ENCODE assay signal across 9 cellular contexts in the genomic region with DNA sequence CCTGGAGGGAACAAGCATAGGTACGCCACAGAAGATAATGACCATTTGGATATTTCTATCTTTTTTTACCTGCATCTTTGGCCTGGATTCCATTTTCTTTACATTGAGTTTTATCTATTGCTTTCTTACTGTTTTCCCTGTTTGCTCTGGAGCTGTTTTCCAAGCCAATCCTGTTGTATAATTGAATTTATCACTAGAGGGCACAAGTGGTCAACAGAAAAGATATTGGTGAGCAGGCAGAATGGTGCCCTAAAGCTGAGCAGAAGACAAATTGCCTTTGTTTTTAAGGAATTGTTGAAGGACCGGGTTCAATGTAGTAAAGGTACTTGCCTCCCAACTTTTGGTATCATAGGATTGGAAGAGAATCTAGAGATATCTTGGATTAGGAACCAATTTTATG.
DNase-seq lines count a peak whose midpoint lies in the region; ATAC-seq and TF ChIP-seq lines count a peak whose summit lies in the region.
"Had no signal": no experiment of that assay in that cellular context is flagged by ENCODE, and none has a peak within 500 bp of the region (broad histone marks: within the 10 kb centered on the region; RNA-seq: fewer than 3 reads in every experiment).

No MANE protein-coding gene starts in this region.

- no peak overlapping the region for H3K27ac ChIP-seq in foreskin keratinocyte

- H3K27me3 Mint-ChIP-seq in naive thymus-derived CD8-positive, alpha-beta T cell = no peaks in the 10 kb centered on the region
- H3K27me3 Mint-ChIP-seq: stimulated activated naive B cell treated with anti-CD40 and anti-IgM and Interleukin-4, amounts not matched to agents 10 μg/mL and 1 μg/mL and 100 μg/mL, for 72 hours had no signal

- TF ChIP-seq CTCF in foreskin keratinocyte (conservative IDR thresholded peaks at IDR 0.05) = peak; percentile 81

- peak overlapping the region in 1 of 10 donors; percentile 45 for H3K27ac Mint-ChIP-seq in naive thymus-derived CD8-positive, alpha-beta T cell
- H3K27ac Mint-ChIP-seq: stimulated activated naive B cell treated with anti-CD40 and anti-IgM and Interleukin-4, amounts not matched to agents 10 μg/mL and 1 μg/mL and 100 μg/mL, for 72 hours had no signal

- H3K4me1 ChIP-seq in foreskin keratinocyte = peaks cover 11% of the 10 kb centered on the region

- H3K9me3 Mint-ChIP-seq in naive thymus-derived CD8-positive, alpha-beta T cell = no peaks in the 10 kb centered on the region
- H3K9me3 Mint-ChIP-seq: stimulated activated naive B cell treated with anti-CD40 and anti-IgM and Interleukin-4, amounts not matched to agents 10 μg/mL and 1 μg/mL and 100 μg/mL, for 72 hours had no signal

- DNase-seq in AML-193 (lab: John Stamatoyannopoulos, UW) (peak; percentile 22 to 33), H4 (ENCODE audit: low spot score) (peak; percentile 34), RPMI7951 (ENCODE audit: low read depth) (peak; percentile 35), foreskin keratinocyte (peak in 1 of 2 donors; percentile 18), superior temporal gyrus (ENCODE audit: extremely low spot score) (peak; percentile 76), GF-D8 (lab: John Stamatoyannopoulos, UW) (no peak)
- DNase-seq in naive thymus-derived CD8-positive, alpha-beta T cell = no peak
- DNase-seq: stimulated activated naive B cell treated with anti-CD40 and anti-IgM and Interleukin-4, amounts not matched to agents 10 μg/mL and 1 μg/mL and 100 μg/mL, for 72 hours had no signal

- H3K27me3 ChIP-seq in foreskin keratinocyte = no peaks in the 10 kb centered on the region

- no peak overlapping the region for H3K4me3 Mint-ChIP-seq in naive thymus-derived CD8-positive, alpha-beta T cell
- H3K4me3 Mint-ChIP-seq: stimulated activated naive B cell treated with anti-CD40 and anti-IgM and Interleukin-4, amounts not matched to agents 10 μg/mL and 1 μg/mL and 100 μg/mL, for 72 hours had no signal

- ATAC-seq in foreskin keratinocyte = peak; percentile 23
- ATAC-seq in GM19328 (IDR thresholded peaks at IDR 0.05; ENCODE audit: unreplicated experiment) = no peak
- no peak for ATAC-seq in naive thymus-derived CD8-positive, alpha-beta T cell

- POLR2A ChIA-PET in naive thymus-derived CD8-positive, alpha-beta T cell (lab: Charles Lee) = no interaction called here

- H3K4me1 Mint-ChIP-seq in naive thymus-derived CD8-positive, alpha-beta T cell = no peaks in the 10 kb centered on the region
- H3K4me1 Mint-ChIP-seq: stimulated activated naive B cell treated with anti-CD40 and anti-IgM and Interleukin-4, amounts not matched to agents 10 μg/mL and 1 μg/mL and 100 μg/mL, for 72 hours had no signal

- peaks cover 15 to 64% (median 21%) of the 10 kb centered on the region in 3 donors for H3K36me3 Mint-ChIP-seq in naive thymus-derived CD8-positive, alpha-beta T cell

Comparison
In these comparisons a context has a peak if more than half of its experiments do, and no peak if none do; other contexts are left out.
1. DNase-seq: peak in AML-193 (2 of 2), H4 (single experiment), RPMI7951 (single experiment) and superior temporal gyrus (single experiment); none in GF-D8 (single experiment) and naive thymus-derived CD8-positive, alpha-beta T cell (0 of 10).